Comparison of ENCODE assay signal across 30 cellular contexts in genomic region chr16:10612649-10613179, GRCh38. TPM values are rescaled to one million over a fixed set of nuclear protein-coding genes. Genes with fewer than 3 reads are reported as not detected.
"Had no signal": no experiment of that assay in that cellular context is flagged by ENCODE, and none has a peak within 500 bp of the region (broad histone marks: within the 10 kb centered on the region; RNA-seq: fewer than 3 reads in every experiment).

No MANE protein-coding gene starts in this region.

- H3K4me1 Mint-ChIP-seq: activated CD4-positive, alpha-beta T cell treated with anti-CD3 and anti-CD28 coated beads for 36 hours; central memory CD8-positive, alpha-beta T cell; naive thymus-derived CD4-positive, alpha-beta T cell had no signal

- H3K9me3 ChIP-seq: adrenal gland, breast epithelium, colonic mucosa, esophagus muscularis mucosa, gastroesophageal sphincter, heart right ventricle, lower lobe of right lung, spleen, thyroid gland had no signal

- H3K4me3 Mint-ChIP-seq: activated B cell treated with CpG ODN at 0.5 μM for 24 hours; activated CD4-positive, alpha-beta T cell treated with anti-CD3 and anti-CD28 coated beads for 36 hours; activated naive CD8-positive, alpha-beta T cell; activated T-cell treated with anti-CD3 and anti-CD28 coated beads, Interleukin-2, amount 50 U/mL, for 4 hours; central memory CD8-positive, alpha-beta T cell; naive thymus-derived CD4-positive, alpha-beta T cell; neural crest cell; stimulated activated naive CD8-positive, alpha-beta T cell treated with anti-CD3 and anti-CD28 coated beads, Interleukin-15, Interleukin-2, amounts not matched to agents 100 ng/mL and 50 ng/mL, for 24 hours; T-helper 1 cell treated with Interleukin-12 subunit alpha and Interleukin-12 subunit beta and Interleukin-4 antibody, amounts not matched to agents 30 μg/mL and 1 μg/mL, for 36 hours had no signal

- H3K27ac ChIP-seq: adrenal gland, breast epithelium, colonic mucosa, dorsolateral prefrontal cortex, esophagus muscularis mucosa, gastroesophageal sphincter, heart right ventricle, lower lobe of right lung, spleen, thyroid gland had no signal

- H3K36me3 ChIP-seq: adrenal gland, breast epithelium, colonic mucosa, esophagus muscularis mucosa, gastroesophageal sphincter, heart right ventricle, lower lobe of right lung, spleen, thyroid gland had no signal

- H3K4me1 ChIP-seq: adrenal gland had no signal

- ATAC-seq: activated CD4-positive, alpha-beta T cell treated with anti-CD3 and anti-CD28 coated beads for 36 hours; activated T-cell treated with anti-CD3 and anti-CD28 coated beads, Interleukin-2, amount 50 U/mL, for 4 hours; gastroesophageal sphincter; heart right ventricle; left colon; lower lobe of right lung; naive thymus-derived CD4-positive, alpha-beta T cell had no signal

- H3K27me3 Mint-ChIP-seq: activated B cell treated with CpG ODN at 0.5 μM for 24 hours; activated CD4-positive, alpha-beta T cell treated with anti-CD3 and anti-CD28 coated beads for 36 hours had no signal

- H3K9me3 Mint-ChIP-seq: activated B cell treated with CpG ODN at 0.5 μM for 24 hours; activated T-cell treated with anti-CD3 and anti-CD28 coated beads, Interleukin-2, amount 50 U/mL, for 4 hours; activated T-helper 2 cell treated with anti-CD3 and anti-CD28 coated beads, Interferon-gamma antibody, Interleukin-2, Interleukin-4, amounts not matched to agents 10 μg/mL and 5 μg/mL and 100 μg/mL, durations not matched to agents 14 hours and 24 hours and 36 hours; central memory CD8-positive, alpha-beta T cell; neural crest cell; stimulated activated naive CD8-positive, alpha-beta T cell treated with anti-CD3 and anti-CD28 coated beads, Interleukin-15, Interleukin-2, amounts not matched to agents 100 ng/mL and 50 ng/mL, for 24 hours; T-helper 1 cell treated with Interleukin-12 subunit alpha and Interleukin-12 subunit beta and Interleukin-4 antibody, amounts not matched to agents 30 μg/mL and 1 μg/mL, for 36 hours had no signal

- H3K27me3 ChIP-seq: adrenal gland, breast epithelium, colonic mucosa, dorsolateral prefrontal cortex, gastroesophageal sphincter, heart right ventricle, thyroid gland had no signal

- H3K36me3 Mint-ChIP-seq: activated naive CD8-positive, alpha-beta T cell; naive thymus-derived CD4-positive, alpha-beta T cell had no signal

- H3K4me3 ChIP-seq: adrenal gland, breast epithelium, colonic mucosa, dorsolateral prefrontal cortex, esophagus muscularis mucosa, gastroesophageal sphincter, heart right ventricle, lower lobe of right lung, spleen, thyroid gland had no signal

- DNase-seq: activated B cell treated with CpG ODN at 0.5 μM for 24 hours; activated CD4-positive, alpha-beta T cell treated with anti-CD3 and anti-CD28 coated beads for 36 hours; activated CD4-positive, alpha-beta T cell treated with anti-CD3 and anti-CD28 coated beads, Interleukin-2, amount 50 U/mL, for 4 hours; activated CD8-positive, alpha-beta memory T cell treated with anti-CD3 and anti-CD28 coated beads, Interleukin-2, amount 50 U/mL, for 48 hours; activated naive CD4-positive, alpha-beta T cell; activated T-cell treated with anti-CD3 and anti-CD28 coated beads, Interleukin-2, amount 50 U/mL, for 4 hours; adrenal gland; colonic mucosa; dorsolateral prefrontal cortex; heart right ventricle; islet precursor cell; left colon; lower lobe of right lung; naive thymus-derived CD4-positive, alpha-beta T cell; retina; spleen; stimulated activated CD4-positive, alpha-beta T cell treated with anti-CD3 and anti-CD28 coated beads, Interleukin-4, amount 100 ng/mL, for 1 hour; T1000; thyroid gland had no signal

- H3K27ac Mint-ChIP-seq: activated B cell treated with CpG ODN at 0.5 μM for 24 hours; activated CD4-positive, alpha-beta T cell treated with anti-CD3 and anti-CD28 coated beads for 36 hours; activated naive CD8-positive, alpha-beta T cell; activated T-helper 2 cell treated with anti-CD3 and anti-CD28 coated beads, Interferon-gamma antibody, Interleukin-2, Interleukin-4, amounts not matched to agents 10 μg/mL and 5 μg/mL and 100 μg/mL, durations not matched to agents 14 hours and 24 hours and 36 hours; naive thymus-derived CD4-positive, alpha-beta T cell; progenitor cell of endocrine pancreas; stimulated activated naive CD8-positive, alpha-beta T cell treated with anti-CD3 and anti-CD28 coated beads, Interleukin-15, Interleukin-2, amounts not matched to agents 100 ng/mL and 50 ng/mL, for 24 hours; T-helper 1 cell treated with Interleukin-12 subunit alpha and Interleukin-12 subunit beta and Interleukin-4 antibody, amounts not matched to agents 30 μg/mL and 1 μg/mL, for 36 hours had no signal

RNA-seq across cellular contexts. Expression of gene EMP2, which starts 32.3 kb away (rescaled TPM):
- total RNA-seq: activated B cell treated with CpG ODN at 0.5 μM for 24 hours; activated CD4-positive, alpha-beta T cell treated with anti-CD3 and anti-CD28 coated beads for 36 hours; activated CD8-positive, alpha-beta memory T cell treated with anti-CD3 and anti-CD28 coated beads for 36 hours; naive thymus-derived CD4-positive, alpha-beta T cell had no signal
